ENCODE assay signal across 18 cellular contexts in the genomic region with DNA sequence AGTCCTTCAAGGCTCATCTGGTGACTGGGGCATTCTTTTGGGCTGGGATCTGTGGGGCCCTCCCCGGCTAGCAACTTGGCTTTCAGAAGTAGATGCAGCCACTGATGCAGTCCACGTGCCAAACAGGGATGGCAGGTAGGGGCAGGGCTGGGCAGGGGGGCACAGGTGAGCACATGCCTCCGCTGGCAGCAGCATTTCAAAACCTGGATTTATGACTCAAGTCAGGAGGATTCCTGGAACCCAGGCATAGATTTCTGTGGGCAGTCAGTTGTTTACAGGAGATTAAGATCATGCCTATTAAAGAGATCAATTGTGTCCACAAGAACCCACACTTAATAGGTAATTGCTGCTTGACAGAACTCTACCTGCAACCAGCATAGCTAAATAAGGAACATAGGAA. TPM values are rescaled to one million over a fixed set of nuclear protein-coding genes. Genes with fewer than 3 reads are reported as not detected.
DNase-seq lines count a peak whose midpoint lies in the region; ATAC-seq and TF ChIP-seq lines count a peak whose summit lies in the region.
"Had no signal": no experiment of that assay in that cellular context is flagged by ENCODE, and none has a peak within 500 bp of the region (broad histone marks: within the 10 kb centered on the region; RNA-seq: fewer than 3 reads in every experiment).

No MANE protein-coding gene starts in this region.

- no peaks in the 10 kb centered on the region for H4K20me1 ChIP-seq in hepatocyte (ENCODE audit: insufficient read depth, poor library complexity, severe bottlenecking)
- H4K20me1 ChIP-seq: BLaER1 treated with 17β-estradiol and CSF1 and Interleukin-3, amounts not matched to agents 10 nM and 100 nM had no signal

- no peaks in the 10 kb centered on the region for H3K9me2 ChIP-seq in hepatocyte (replicated peaks; ENCODE audit: insufficient read depth)
- H3K9me2 ChIP-seq: SK-N-SH had no signal

- no peaks in the 10 kb centered on the region for H3K36me3 ChIP-seq in hepatocyte (replicated peaks; ENCODE audit: insufficient read depth, low read depth)
- H3K36me3 ChIP-seq: BLaER1 treated with 17β-estradiol and CSF1 and Interleukin-3, amounts not matched to agents 10 nM and 100 nM had no signal

- peaks cover 38% of the 10 kb centered on the region for H3K4me1 ChIP-seq in hepatocyte (ENCODE audit: insufficient read depth)

- no peaks in the 10 kb centered on the region for H3K36me3 Mint-ChIP-seq in progenitor cell of endocrine pancreas (ENCODE audit: insufficient read depth)

- no peaks in the 10 kb centered on the region for H3K27me3 Mint-ChIP-seq in progenitor cell of endocrine pancreas

- no peak for TF ChIP-seq POLR2A in erythroblast (IDR thresholded peaks at IDR 0.05; ENCODE audit: low read length)

- peak overlapping the region; percentile 72 for H3K4me2 ChIP-seq in hepatocyte
- H3K4me2 ChIP-seq: GM23338, PC-9, SK-N-SH had no signal

- WGBS in hepatocyte (ENCODE audit: low lambda C conversion rate, missing lambda C conversion rate) = 57% methylated on average over 3 of the region's 3 CpGs

- no peaks in the 10 kb centered on the region for H3K27me3 ChIP-seq in hepatocyte
- H3K27me3 ChIP-seq: BLaER1 treated with 17β-estradiol and CSF1 and Interleukin-3, amounts not matched to agents 10 nM and 100 nM had no signal

- H3K9me3 Mint-ChIP-seq in progenitor cell of endocrine pancreas (ENCODE audit: low read depth) = no peaks in the 10 kb centered on the region
- H3K9me3 Mint-ChIP-seq: GM23338 had no signal

- ATAC-seq in HG02973 (IDR thresholded peaks at IDR 0.05; ENCODE audit: unreplicated experiment) (no peak), GM19023 (IDR thresholded peaks at IDR 0.05; ENCODE audit: unreplicated experiment) (no peak)
- ATAC-seq: GM23338, K562, Right ventricle myocardium inferior had no signal

- H3K9me3 ChIP-seq in hepatocyte (ENCODE audit: low read depth) = no peaks in the 10 kb centered on the region
- H3K9me3 ChIP-seq: SK-N-SH had no signal

- DNase-seq in NCI-H146 (lab: John Stamatoyannopoulos, UW) = peak; percentile 64
- DNase-seq in SW480 (ENCODE audit: low spot score) = peak; percentile 22
- DNase-seq in hepatocyte (ENCODE audit: low spot score) = no peak
- no peak for DNase-seq in progenitor cell of endocrine pancreas (ENCODE audit: low spot score, unreplicated experiment)
- no peak for DNase-seq in erythroblast (lab: John Stamatoyannopoulos, UW)
- no peak for DNase-seq in LoVo (ENCODE audit: low spot score)
- DNase-seq: NCI-H1092, NCI-H2029, NCI-H526 treated with DMSO at 0.1 percent for 48 hours, PC-9, SK-N-SH had no signal

- peak overlapping the region; percentile 92 for H3K27ac Mint-ChIP-seq in progenitor cell of endocrine pancreas
- H3K27ac Mint-ChIP-seq: GM23338 had no signal

- H3K4me3 Mint-ChIP-seq in progenitor cell of endocrine pancreas (ENCODE audit: low read depth) = peak overlapping the region; percentile 83
- H3K4me3 Mint-ChIP-seq: GM23338 had no signal

- peak overlapping the region; percentile 78 for H3K27ac ChIP-seq in hepatocyte
- H3K27ac ChIP-seq: PC-9 had no signal

- H3K4me1 Mint-ChIP-seq in progenitor cell of endocrine pancreas (ENCODE audit: low read depth) = peaks cover 70% of the 10 kb centered on the region

- H3K4me3 ChIP-seq in hepatocyte = no peak overlapping the region
- H3K4me3 ChIP-seq: BLaER1 treated with 17β-estradiol and CSF1 and Interleukin-3, amounts not matched to agents 10 nM and 100 nM; GM23338; K562; PC-9 had no signal

- no peak overlapping the region for H2AFZ ChIP-seq in hepatocyte
- H2AFZ ChIP-seq: GM23338, PC-9 had no signal

- peaks cover 22% of the 10 kb centered on the region for H3K79me2 ChIP-seq in hepatocyte

- no peak for TF ChIP-seq CTCF in hepatocyte (IDR thresholded peaks at IDR 0.05; ENCODE audit: poor library complexity)
- no peak for TF ChIP-seq CTCF in progenitor cell of endocrine pancreas (IDR thresholded peaks at IDR 0.05; ENCODE audit: unreplicated experiment)

RNA-seq across cellular contexts. Expression of gene HABP2, which starts 0.8 kb away (rescaled TPM):
- 102 and 109 TPM in 2 replicates for total RNA-seq in hepatocyte
- 48.3 and 55.1 TPM in 2 replicates for polyA plus RNA-seq in hepatocyte
- total RNA-seq in progenitor cell of endocrine pancreas = 112 and 133 TPM in 2 replicates
- total RNA-seq: GM23338; PC-9; Right ventricle myocardium inferior; T-helper 1 cell treated with Interleukin-12 subunit alpha and Interleukin-12 subunit beta and Interleukin-4 antibody, amounts not matched to agents 30 ng/mL and 1 ng/mL, for 36 hours had no signal
- polyA plus RNA-seq: GM23338, K562, SK-N-SH had no signal

Comparison
In these comparisons a context has a peak if more than half of its experiments do, and no peak if none do; other contexts are left out.
1. DNase-seq: peak in NCI-H146 (single experiment) and SW480 (single experiment); none in hepatocyte (single experiment), progenitor cell of endocrine pancreas (single experiment), erythroblast (0 of 2) and LoVo (single experiment).